ENCODE assay signal across 10 cellular contexts in genomic region chr5:106269252-106269843, GRCh38.
DNase-seq lines count a peak whose midpoint lies in the region; ATAC-seq and TF ChIP-seq lines count a peak whose summit lies in the region.
"Had no signal": no experiment of that assay in that cellular context is flagged by ENCODE, and none has a peak within 500 bp of the region (broad histone marks: within the 10 kb centered on the region; RNA-seq: fewer than 3 reads in every experiment).

No MANE protein-coding gene starts in this region.

- no peaks in the 10 kb centered on the region for H3K4me1 Mint-ChIP-seq in nephron progenitor cell
- H3K4me1 Mint-ChIP-seq in activated T-cell treated with anti-CD3 and anti-CD28 coated beads, Interleukin-2, amount 50 U/mL, for 24 hours (ENCODE audit: low read depth) = no peaks in the 10 kb centered on the region

- no peaks in the 10 kb centered on the region for H3K27me3 ChIP-seq in Loucy (ENCODE audit: insufficient read depth, low read length, poor library complexity, severe bottlenecking)
- H3K27me3 ChIP-seq in stomach = no peaks in the 10 kb centered on the region

- H3K36me3 ChIP-seq in Loucy (ENCODE audit: insufficient read depth, low read length) = no peaks in the 10 kb centered on the region
- H3K36me3 ChIP-seq in stomach = no peaks in the 10 kb centered on the region

- H3K4me3 ChIP-seq in Loucy (ENCODE audit: low read length, poor library complexity, severe bottlenecking) (no peak overlapping the region), stomach (no peak overlapping the region)

- H3K9ac ChIP-seq in Loucy (ENCODE audit: low read depth, low read length, poor library complexity, severe bottlenecking) = no peak overlapping the region

- no peak overlapping the region for H3K27ac ChIP-seq in stomach

- no peak overlapping the region for H3K4me2 ChIP-seq in Loucy (ENCODE audit: low read depth, low read length, poor library complexity, severe bottlenecking)

- H3K27me3 Mint-ChIP-seq in nephron progenitor cell (ENCODE audit: low read depth, poor library complexity) = no peaks in the 10 kb centered on the region
- no peaks in the 10 kb centered on the region for H3K27me3 Mint-ChIP-seq in activated T-cell treated with anti-CD3 and anti-CD28 coated beads, Interleukin-2, amount 50 U/mL, for 24 hours

- TF ChIP-seq CTCF in Loucy (conservative IDR thresholded peaks at IDR 0.05; ENCODE audit: low read length) (peak; percentile 56), nephron progenitor cell (IDR thresholded peaks at IDR 0.05) (peak; percentile 36), stomach (IDR thresholded peaks at IDR 0.05) (peak in 1 of 7 experiments; percentile 11)

- H2AFZ ChIP-seq in Loucy (ENCODE audit: low read length) = no peak overlapping the region

- H3F3A ChIP-seq in Loucy (ENCODE audit: low read depth) = no peaks in the 10 kb centered on the region

- intact Hi-C loops in stomach (cut with DNase I; ENCODE audit: low total_unique reads) = no loop called here

- H3K9me2 ChIP-seq in Loucy (replicated peaks; ENCODE audit: low read depth, low read length) = no peaks in the 10 kb centered on the region

- DNase-seq in ELR (ENCODE audit: low read depth) (peak; percentile 53), cerebellum (ENCODE audit: low spot score) (peak; percentile 0), nephron progenitor cell (no peak), stomach (no peak)
- DNase-seq in activated T-cell treated with anti-CD3 and anti-CD28 coated beads, Interleukin-2, amount 50 U/mL, for 24 hours = no peak
- DNase-seq: islet precursor cell, NCI-H1436 had no signal

- H3K9me3 Mint-ChIP-seq in nephron progenitor cell = peaks cover 12% of the 10 kb centered on the region
- H3K9me3 Mint-ChIP-seq in activated T-cell treated with anti-CD3 and anti-CD28 coated beads, Interleukin-2, amount 50 U/mL, for 24 hours = peaks cover 14% of the 10 kb centered on the region

- WGBS in stomach, 5 donors = 63 to 73% (median 70%) methylated on average over 2 of the region's 2 CpGs

- no peaks in the 10 kb centered on the region for H3K79me2 ChIP-seq in Loucy (ENCODE audit: insufficient read depth, low read length)

- H3K4me3 Mint-ChIP-seq in nephron progenitor cell = no peak overlapping the region
- H3K4me3 Mint-ChIP-seq in activated T-cell treated with anti-CD3 and anti-CD28 coated beads, Interleukin-2, amount 50 U/mL, for 24 hours = no peak overlapping the region

- no peaks in the 10 kb centered on the region for H3K9me3 ChIP-seq in Loucy (ENCODE audit: insufficient read depth, low read depth, low read length)
- peaks cover 0 to 10% (median 9%) of the 10 kb centered on the region in 4 donors for H3K9me3 ChIP-seq in stomach

- no peak for TF ChIP-seq EP300 in stomach (IDR thresholded peaks at IDR 0.05)

- no peaks in the 10 kb centered on the region for H3K4me1 ChIP-seq in Loucy (ENCODE audit: insufficient read depth, low read length, poor library complexity, severe bottlenecking)
- H3K4me1 ChIP-seq in stomach = no peaks in the 10 kb centered on the region

- no peak overlapping the region for H3K27ac Mint-ChIP-seq in nephron progenitor cell
- no peak overlapping the region for H3K27ac Mint-ChIP-seq in activated T-cell treated with anti-CD3 and anti-CD28 coated beads, Interleukin-2, amount 50 U/mL, for 24 hours

- TF ChIP-seq POLR2A in stomach (IDR thresholded peaks at IDR 0.05) = no peak

- H4K20me1 ChIP-seq in Loucy (ENCODE audit: insufficient read depth, low read length, poor library complexity, severe bottlenecking) = no peaks in the 10 kb centered on the region

- no peaks in the 10 kb centered on the region for H3K36me3 Mint-ChIP-seq in nephron progenitor cell (ENCODE audit: low read depth)
- H3K36me3 Mint-ChIP-seq in activated T-cell treated with anti-CD3 and anti-CD28 coated beads, Interleukin-2, amount 50 U/mL, for 24 hours (ENCODE audit: low read depth) = no peaks in the 10 kb centered on the region

- ATAC-seq in HG02623 (IDR thresholded peaks at IDR 0.05; ENCODE audit: unreplicated experiment) (no peak), GM21423 (IDR thresholded peaks at IDR 0.05; ENCODE audit: unreplicated experiment) (no peak)

Comparison
In these comparisons a context has a peak if more than half of its experiments do, and no peak if none do; other contexts are left out.
1. DNase-seq: peak in ELR (single experiment) and cerebellum (single experiment); none in nephron progenitor cell (single experiment), activated T-cell treated with anti-CD3 and anti-CD28 coated beads, Interleukin-2, amount 50 U/mL, for 24 hours (single experiment) and stomach (single experiment).